Comparison of ENCODE assay signal across 22 cellular contexts in genomic region chr1:107990606-107991005, GRCh38. TPM values are rescaled to one million over a fixed set of nuclear protein-coding genes. Genes with fewer than 3 reads are reported as not detected.
A peak's percentile ranks its signal among the peaks of the same experiment; 100 is the strongest.
DNase-seq lines count a peak whose midpoint lies in the region; TF ChIP-seq lines count a peak whose summit lies in the region.
"Had no signal": no experiment of that assay in that cellular context is flagged by ENCODE, and none has a peak within 500 bp of the region (broad histone marks: within the 10 kb centered on the region; RNA-seq: fewer than 3 reads in every experiment).

No MANE protein-coding gene starts in this region.

- intact Hi-C loops in mammary epithelial cell (cut with micrococcal nuclease): loop anchor here (5.0 kb wide), 1 partner anchor 57 kb away; no protein-coding TSS in a partner anchor

- H2AFZ ChIP-seq in mammary epithelial cell (ENCODE audit: low read depth, low read length) (peak overlapping the region; percentile 4), trophoblast cell (ENCODE audit: insufficient read depth, low read length, poor library complexity) (no peak overlapping the region)

- dilution Hi-C loops in mammary epithelial cell (cut with HindIII; ENCODE audit: low sequenced_read_pairs): no loop called here

- no peak overlapping the region for H3K4ac ChIP-seq in trophoblast cell (ENCODE audit: low read depth, low read length)

- no TSS peak for BruUV-seq in mammary epithelial cell (replicated peaks; lab: Mats Ljungman, UMichigan)

- H3K4me2 ChIP-seq in mammary epithelial cell (ENCODE audit: insufficient read depth, low read depth, low read length) (no peak overlapping the region), trophoblast cell (ENCODE audit: low read length) (no peak overlapping the region)

- H3K4me3 ChIP-seq in MG63 (no peak overlapping the region), mammary epithelial cell (replicated peaks in 1 of 3; ENCODE audit: insufficient read depth in 1 of 3, low read depth in 2 of 3, low read length in 3 of 3) (no peak overlapping the region), trophoblast cell (ENCODE audit: low read depth, low read length) (no peak overlapping the region)
- H3K4me3 ChIP-seq: left ventricle myocardium inferior, prostate gland, suprapubic skin, vagina had no signal

- H4K8ac ChIP-seq in trophoblast cell (ENCODE audit: low read depth, low read length): no peak overlapping the region

- H3K4me1 ChIP-seq in mammary epithelial cell (ENCODE audit: insufficient read depth, low read length) (peaks cover 34% of the 10 kb centered on the region), trophoblast cell (ENCODE audit: control insufficient read depth in 1 of 2, insufficient read depth in 2 of 2, low read length in 2 of 2) (no peaks in the 10 kb centered on the region)
- H3K4me1 ChIP-seq: left ventricle myocardium inferior, prostate gland, vagina had no signal

- no peak overlapping the region for H4K91ac ChIP-seq in trophoblast cell (ENCODE audit: low read depth, low read length)

- in situ Hi-C loops in mammary epithelial cell (cut with MboI; ENCODE audit: low sequenced_read_pairs in 2 of 2): no loop called here

- 63% methylated on average over 5 of the region's 5 CpGs for WGBS in mammary epithelial cell (ENCODE audit: low coverage, missing lambda C conversion rate)
- no CpG with 5 or more reads among the region's 5 CpGs for WGBS in trophoblast cell (ENCODE audit: extremely low coverage, insufficient coverage, insufficient read length)

- no peak overlapping the region for H3K9ac ChIP-seq in mammary epithelial cell (ENCODE audit: insufficient read depth, low read length)
- H3K9ac ChIP-seq in trophoblast cell (ENCODE audit: low read length): no peak overlapping the region

- no peak overlapping the region for H3K14ac ChIP-seq in trophoblast cell (ENCODE audit: low read length)

- TF ChIP-seq CTCF in mammary epithelial cell (conservative IDR thresholded peaks at IDR 0.05 in 1 of 2, IDR thresholded peaks at IDR 0.05 in 1 of 2; ENCODE audit: extremely low read depth in 1 of 2, insufficient read depth in 1 of 2, low read depth in 1 of 2, low read length in 2 of 2): no peak

- H3K79me2 ChIP-seq in mammary epithelial cell (ENCODE audit: insufficient read depth, low read length) (no peaks in the 10 kb centered on the region), trophoblast cell (ENCODE audit: control insufficient read depth, insufficient read depth, low read length, poor library complexity) (no peaks in the 10 kb centered on the region)

- no peak overlapping the region for H2BK12ac ChIP-seq in trophoblast cell (ENCODE audit: low read length)

- CTCF ChIA-PET in mammary epithelial cell (lab: Charles Lee; ENCODE audit: low non-redundant PET): no interaction called here

- H4K12ac ChIP-seq in trophoblast cell (ENCODE audit: low read depth, low read length): no peak overlapping the region

- no peak overlapping the region for H2BK5ac ChIP-seq in trophoblast cell (ENCODE audit: low read depth, low read length, poor library complexity)

- no peak overlapping the region for H3K18ac ChIP-seq in trophoblast cell (ENCODE audit: low read length)

- no peaks in the 10 kb centered on the region for H3K9me3 ChIP-seq in MG63
- no peaks in the 10 kb centered on the region for H3K9me3 ChIP-seq in mammary epithelial cell (replicated peaks; ENCODE audit: insufficient read depth, low read length)
- no peaks in the 10 kb centered on the region for H3K9me3 ChIP-seq in trophoblast cell (ENCODE audit: insufficient read depth, low read depth, low read length)
- H3K9me3 ChIP-seq: left ventricle myocardium inferior, prostate gland, suprapubic skin, vagina had no signal

- H3K23ac ChIP-seq in trophoblast cell (ENCODE audit: low read length): no peak overlapping the region

- no peak overlapping the region for H2BK120ac ChIP-seq in trophoblast cell (ENCODE audit: insufficient read depth, low read length, poor library complexity)

- no peak overlapping the region for H2AK5ac ChIP-seq in trophoblast cell (ENCODE audit: low read length)

- DNase-seq in activated CD4-positive, alpha-beta T cell treated with anti-CD3 and anti-CD28 coated beads for 48 hours: peak; percentile 13
- no peak for DNase-seq in activated CD4-positive, alpha-beta T cell treated with anti-CD3 and anti-CD28 coated beads for 4 hours
- DNase-seq in MG63: peak; percentile 91
- DNase-seq in mammary epithelial cell: peak; percentile 60
- peak; percentile 46 to 74 for DNase-seq in trophoblast cell
- no peak for DNase-seq in MV-4-11 (lab: John Stamatoyannopoulos, UW)
- no peak for DNase-seq in RPMI8226
- DNase-seq in AML-193 (lab: John Stamatoyannopoulos, UW): no peak
- DNase-seq: activated CD4-positive, alpha-beta T cell treated with anti-CD3 and anti-CD28 coated beads, Interleukin-2, amount 50 U/mL, for 4 hours; caudate nucleus; CD4-positive, alpha-beta memory T cell; DMS 273 treated with DMSO at 0.1 percent for 48 hours; left ventricle myocardium inferior; NCI-H1417; NCI-H2029 treated with DMSO at 0.1 percent for 48 hours; NCI-H345; stimulated activated CD4-positive, alpha-beta T cell treated with anti-CD3 and anti-CD28 coated beads, Interleukin-12 subunit alpha, Interleukin-12 subunit beta, amount 100 ng/mL, for 4 hours; stimulated activated naive CD4-positive, alpha-beta T cell had no signal

- H3K27ac ChIP-seq in mammary epithelial cell (ENCODE audit: insufficient read depth, low read depth, low read length): no peak overlapping the region
- H3K27ac ChIP-seq in trophoblast cell (ENCODE audit: low read depth, low read length): no peak overlapping the region
- H3K27ac ChIP-seq: left ventricle myocardium inferior, prostate gland, suprapubic skin, vagina had no signal

- H3K79me1 ChIP-seq in trophoblast cell (ENCODE audit: low read length): no peaks in the 10 kb centered on the region

- no peaks in the 10 kb centered on the region for H3K27me3 ChIP-seq in MG63
- H3K27me3 ChIP-seq in mammary epithelial cell (ENCODE audit: insufficient read depth, low read length): no peaks in the 10 kb centered on the region
- no peaks in the 10 kb centered on the region for H3K27me3 ChIP-seq in trophoblast cell (ENCODE audit: insufficient read depth, low read length)
- H3K27me3 ChIP-seq: suprapubic skin, vagina had no signal

- no peaks in the 10 kb centered on the region for H4K20me1 ChIP-seq in mammary epithelial cell (ENCODE audit: insufficient read depth, low read length)

- H3K36me3 ChIP-seq in MG63 (no peaks in the 10 kb centered on the region), mammary epithelial cell (ENCODE audit: insufficient read depth, low read length) (no peaks in the 10 kb centered on the region), trophoblast cell (ENCODE audit: control insufficient read depth in 1 of 2, insufficient read depth in 2 of 2, low read length in 2 of 2) (no peaks in the 10 kb centered on the region)
- H3K36me3 ChIP-seq: left ventricle myocardium inferior, prostate gland, suprapubic skin, vagina had no signal

RNA-seq across cellular contexts. Expression of gene VAV3, which starts 25.6 kb away (rescaled TPM):
- total RNA-seq in MG63 (2014; rRNA removed; shearing (Covaris generic); ENCODE audit: low replicate concordance): 0.30 and 0.57 TPM in 2 replicates
- 10 to 100 TPM in 1 of 2 donors, 1 to 10 TPM in 1; 2.1 to 26.2 TPM for total RNA-seq in mammary epithelial cell
- polyA plus RNA-seq in mammary epithelial cell: 3.5 TPM
- 2.1 TPM for polyA minus RNA-seq in mammary epithelial cell
- polyA plus RNA-seq in trophoblast cell (2013): 24.3 TPM in 2 replicates
- total RNA-seq: fibroblast of lung had no signal
- polyA plus RNA-seq: fibroblast of lung had no signal

Comparison
In these comparisons a context has a peak if more than half of its experiments do, and no peak if none do; other contexts are left out.
1. DNase-seq: peak in activated CD4-positive, alpha-beta T cell treated with anti-CD3 and anti-CD28 coated beads for 48 hours (single experiment), MG63 (single experiment), mammary epithelial cell (single experiment) and trophoblast cell (2 of 2); none in activated CD4-positive, alpha-beta T cell treated with anti-CD3 and anti-CD28 coated beads for 4 hours (0 of 2), MV-4-11 (single experiment), RPMI8226 (single experiment) and AML-193 (0 of 2).